ENCODE assay signal across 11 cellular contexts in genomic region chr10:3932597-3933380, GRCh38.
"Had no signal": no experiment of that assay in that cellular context is flagged by ENCODE, and none has a peak within 500 bp of the region (broad histone marks: within the 10 kb centered on the region; RNA-seq: fewer than 3 reads in every experiment).

No MANE protein-coding gene starts in this region.

- H3K27ac Mint-ChIP-seq: activated B cell treated with CpG ODN at 0.5 μM for 24 hours, neural progenitor cell had no signal

- H3K36me3 ChIP-seq: esophagus muscularis mucosa, neural progenitor cell, transverse colon had no signal

- H3K36me3 Mint-ChIP-seq: neural progenitor cell had no signal

- ATAC-seq: activated T-cell treated with anti-CD3 and anti-CD28 coated beads, Interleukin-2, amount 50 U/mL, for 4 hours had no signal

- H3K9me3 ChIP-seq: esophagus muscularis mucosa, transverse colon had no signal

- H3K4me3 Mint-ChIP-seq: activated B cell treated with CpG ODN at 0.5 μM for 24 hours; activated T-cell treated with anti-CD3 and anti-CD28 coated beads, Interleukin-2, amount 50 U/mL, for 4 hours; neural progenitor cell had no signal

- DNase-seq: activated B cell treated with CpG ODN at 0.5 μM for 24 hours; activated T-cell treated with anti-CD3 and anti-CD28 coated beads, Interleukin-2, amount 50 U/mL, for 4 hours; hypothalamus; kidney glomerular epithelial cell; retina; stimulated activated CD4-positive, alpha-beta T cell treated with anti-CD3 and anti-CD28 coated beads, Interleukin-4, amount 100 ng/mL, for 4 hours; transverse colon had no signal

- H3K4me3 ChIP-seq: esophagus muscularis mucosa, neural progenitor cell, SK-N-MC, transverse colon had no signal

- H3K27me3 ChIP-seq: esophagus muscularis mucosa, neural progenitor cell, transverse colon had no signal

- H3K27ac ChIP-seq: esophagus muscularis mucosa, neural progenitor cell, parathyroid adenoma, SK-N-MC, transverse colon had no signal

- H3K9me3 Mint-ChIP-seq: activated B cell treated with CpG ODN at 0.5 μM for 24 hours; activated T-cell treated with anti-CD3 and anti-CD28 coated beads, Interleukin-2, amount 50 U/mL, for 4 hours; neural progenitor cell had no signal

- H3K4me1 ChIP-seq: neural progenitor cell, parathyroid adenoma had no signal

- H3K27me3 Mint-ChIP-seq: activated B cell treated with CpG ODN at 0.5 μM for 24 hours had no signal
